In the genomic region with DNA sequence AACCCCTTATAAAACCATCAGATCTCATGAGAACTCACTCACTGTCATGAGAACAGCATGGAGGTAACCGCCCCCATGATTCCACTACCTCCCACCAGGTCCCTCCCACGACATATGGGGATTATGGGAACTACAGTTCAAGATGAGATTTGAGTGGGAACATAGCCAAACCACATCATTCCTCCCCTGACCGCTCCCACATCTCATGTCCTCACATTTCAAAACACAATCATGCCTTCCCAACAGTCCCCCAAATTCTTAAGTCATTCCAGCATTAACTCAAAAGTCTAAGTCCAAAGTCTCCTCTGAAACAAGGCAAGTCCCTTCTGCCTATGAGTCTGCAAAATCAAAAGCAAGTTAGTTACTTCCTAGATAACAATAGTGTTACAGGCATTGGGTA, we compare ENCODE assay signal across 8 cellular contexts.
A peak's percentile ranks its signal among the peaks of the same experiment; 100 is the strongest.
DNase-seq lines count a peak whose midpoint lies in the region; TF ChIP-seq lines count a peak whose summit lies in the region.
"Not testable (repeated sequence)": the region's sequence is repeated elsewhere in the genome, so short reads cannot be mapped to it uniquely, and the experiment has no call there.

No MANE protein-coding gene starts in this region.

- H3K27ac ChIP-seq in GM23248: not testable (repeated sequence)

- not testable (repeated sequence) for H3K9me3 ChIP-seq in GM23248 (ENCODE audit: low read depth)

- not testable (repeated sequence) for H3K4me3 ChIP-seq in AG04449 (ENCODE audit: low read depth, low read length); GM23248; astrocyte of the cerebellum (ENCODE audit: low read depth, low read length); choroid plexus epithelial cell (ENCODE audit: low read depth, low read length); fibroblast of pulmonary artery (replicated peaks; ENCODE audit: low read depth, low read length)

- not testable (repeated sequence) for H3K4me2 ChIP-seq in GM23248 (ENCODE audit: unreplicated experiment)

- H4K20me1 ChIP-seq in GM23248 (ENCODE audit: insufficient read depth): not testable (repeated sequence)

- in situ Hi-C loops in GM23248 (cut with MboI); astrocyte of the cerebellum (cut with HindIII; ENCODE audit: low sequenced_read_pairs): not testable (repeated sequence)

- WGBS in GM23248 (ENCODE audit: low coverage in 1 of 2, low lambda C conversion rate in 2 of 2, missing lambda C conversion rate in 2 of 2), 2 experiments: 44 to 50% methylated on average over 3 of the region's 3 CpGs

- not testable (repeated sequence) for TF ChIP-seq CTCF in AG04449 (IDR thresholded peaks at IDR 0.05; ENCODE audit: insufficient read depth, low read length, missing control alignments); astrocyte of the cerebellum (IDR thresholded peaks at IDR 0.05; ENCODE audit: low read depth, low read length, missing control alignments); choroid plexus epithelial cell (conservative IDR thresholded peaks at IDR 0.05; ENCODE audit: low read depth, low read length); fibroblast of pulmonary artery (IDR thresholded peaks at IDR 0.05; ENCODE audit: low read length, missing control alignments)

- POLR2A ChIA-PET in AG04449 (lab: Yijun Ruan, JAX): not testable (repeated sequence)

- CTCF ChIA-PET in AG04449 (lab: Yijun Ruan, JAX): interaction anchor here (1.1 kb wide), 1 partner anchor 9 kb away, joined by 3 read pairs; no protein-coding TSS in a partner anchor

- H3K9ac ChIP-seq in GM23248: not testable (repeated sequence)

- H3K27me3 ChIP-seq in GM23248 (replicated peaks; ENCODE audit: insufficient read depth): not testable (repeated sequence)

- H3K36me3 ChIP-seq in GM23248 (ENCODE audit: low read depth): not testable (repeated sequence)

- not testable (repeated sequence) for H3K9me2 ChIP-seq in GM23248 (ENCODE audit: insufficient read depth)

- DNase-seq in AG04449 (ENCODE audit: low read depth, low spot score) (peak; percentile 46), GM23248 (peak; percentile 33), M059J (ENCODE audit: low read depth) (peak; percentile 66), astrocyte of the cerebellum (ENCODE audit: low read depth) (peak; percentile 33), choroid plexus epithelial cell (ENCODE audit: low read depth) (peak; percentile 91), fibroblast of pulmonary artery (ENCODE audit: low read depth) (peak; percentile 88), myocyte (ENCODE audit: low read depth) (peak; percentile 85), smooth muscle cell of the brain vasculature (ENCODE audit: low read depth, low spot score) (peak; percentile 23)

- H3K79me2 ChIP-seq in GM23248 (ENCODE audit: insufficient read depth): not testable (repeated sequence)

- H3F3A ChIP-seq in GM23248 (ENCODE audit: insufficient read depth): peaks cover 13% of the 10 kb centered on the region; the same call in 1 of the 2 replicates

- H2AFZ ChIP-seq in GM23248: not testable (repeated sequence)

- H3K4me1 ChIP-seq in GM23248 (ENCODE audit: insufficient read depth): not testable (repeated sequence)

Comparison
In these comparisons a context has a peak if more than half of its experiments do, and no peak if none do; other contexts are left out.
1. DNase-seq: peak in every context shown above with its lines; median percentile 91 in choroid plexus epithelial cell; 88 in fibroblast of pulmonary artery; 85 in myocyte; 66 in M059J; 46 in AG04449; 33 in GM23248; 33 in astrocyte of the cerebellum; 23 in smooth muscle cell of the brain vasculature.